ENCODE assay signal across 19 cellular contexts in the genomic region with DNA sequence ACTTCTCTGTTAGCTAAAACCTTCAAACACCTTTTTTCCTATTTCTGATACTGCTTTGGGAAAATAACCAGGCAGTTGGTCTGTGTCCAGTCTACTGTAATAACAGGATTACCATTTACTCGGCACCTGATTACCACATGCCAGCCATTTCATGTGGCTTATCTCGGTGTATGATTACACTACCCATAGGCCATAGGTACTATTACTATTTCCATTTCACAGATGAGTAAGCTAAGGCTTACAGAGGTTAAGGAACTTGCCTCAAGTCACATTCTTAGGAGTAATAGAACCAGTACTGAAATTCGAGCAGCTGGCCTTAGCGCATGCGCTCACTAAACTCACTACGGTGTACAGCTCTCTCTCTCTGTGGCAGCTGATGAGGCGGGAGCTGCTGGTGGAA.
DNase-seq lines count a peak whose midpoint lies in the region; TF ChIP-seq lines count a peak whose summit lies in the region.
"Had no signal": no experiment of that assay in that cellular context is flagged by ENCODE, and none has a peak within 500 bp of the region (broad histone marks: within the 10 kb centered on the region; RNA-seq: fewer than 3 reads in every experiment).

No MANE protein-coding gene starts in this region.

- no peak for TF ChIP-seq POLR2A in thyroid gland (IDR thresholded peaks at IDR 0.05)

- TF ChIP-seq CTCF in choroid plexus epithelial cell (conservative IDR thresholded peaks at IDR 0.05; ENCODE audit: low read depth, low read length) (no peak), thyroid gland (IDR thresholded peaks at IDR 0.05) (no peak)

- H3K4me1 ChIP-seq in mesodermal cell (ENCODE audit: control insufficient read depth, insufficient read depth, low read length, poor library complexity, severe bottlenecking) (peaks cover 30% of the 10 kb centered on the region), thyroid gland (peaks cover 0 to 9% of the 10 kb centered on the region in 2 donors)
- H3K4me1 ChIP-seq: prostate gland had no signal

- H3K27ac ChIP-seq in mesodermal cell (ENCODE audit: low read depth, low read length, severe bottlenecking) (peak overlapping the region; percentile 61), thyroid gland (peak overlapping the region in 1 of 3 donors; percentile 54)
- H3K27ac ChIP-seq: prostate gland had no signal

- H3K4me3 ChIP-seq in choroid plexus epithelial cell (ENCODE audit: low read depth, low read length) (no peak overlapping the region), mesodermal cell (ENCODE audit: extremely low read depth, insufficient read depth, low read length, poor library complexity, severe bottlenecking) (no peak overlapping the region), thyroid gland (replicated peaks in 1 of 3) (no peak overlapping the region)
- H3K4me3 ChIP-seq: prostate gland had no signal

- H3K9me3 ChIP-seq in mesodermal cell (ENCODE audit: control insufficient read depth, low read length) (no peaks in the 10 kb centered on the region), thyroid gland (no peaks in the 10 kb centered on the region)
- H3K9me3 ChIP-seq: prostate gland had no signal

- no peaks in the 10 kb centered on the region for H3K27me3 ChIP-seq in thyroid gland

- H3K36me3 ChIP-seq in mesodermal cell (ENCODE audit: control insufficient read depth, insufficient read depth, low read length) (no peaks in the 10 kb centered on the region), thyroid gland (no peaks in the 10 kb centered on the region)
- H3K36me3 ChIP-seq: prostate gland had no signal

- WGBS in mesodermal cell (ENCODE audit: insufficient coverage in 2 of 2), 2 experiments: 84% methylated on average over 4 to 7 of the region's 7 CpGs
- WGBS in thyroid gland, 2 donors: 65 to 70% methylated on average over 7 of the region's 7 CpGs

- intact Hi-C loops in thyroid gland (cut with DNase I): no loop called here

- DNase-seq in NCI-H510A treated with DMSO at 0.1 percent for 48 hours (lab: John Stamatoyannopoulos, UW): peak; percentile 64
- no peak for DNase-seq in NCI-H510A (lab: John Stamatoyannopoulos, UW)
- peak; percentile 46 for DNase-seq in choroid plexus epithelial cell (ENCODE audit: low read depth)
- DNase-seq in thyroid gland: peak; percentile 30 to 37
- no peak for DNase-seq in glomerular visceral epithelial cell (ENCODE audit: extremely low spot score)
- DNase-seq in stimulated activated CD4-positive, alpha-beta T cell treated with anti-CD3 and anti-CD28 coated beads, Interleukin-12 subunit alpha, Interleukin-12 subunit beta, amount 100 ng/mL, for 4 hours: no peak
- no peak for DNase-seq in UCSD-AML1 (lab: John Stamatoyannopoulos, UW; ENCODE audit: unreplicated experiment)
- DNase-seq: activated CD4-positive, alpha-beta T cell treated with anti-CD3 and anti-CD28 coated beads for 1 hour; activated CD8-positive, alpha-beta memory T cell treated with anti-CD3 and anti-CD28 coated beads for 24 hours; activated T-cell treated with anti-CD3 and anti-CD28 coated beads, Interleukin-2, amount 50 U/mL, for 48 hours; COR-L47; cortex of kidney; GDM1; HFFc6; midbrain; NCI-H526; stimulated activated CD8-positive, alpha-beta memory T cell treated with anti-CD3 and anti-CD28 coated beads, Interleukin-4, amount 100 ng/mL, for 48 hours had no signal

Comparison
In these comparisons a context has a peak if more than half of its experiments do, and no peak if none do; other contexts are left out.
1. DNase-seq: peak in NCI-H510A treated with DMSO at 0.1 percent for 48 hours (single experiment), choroid plexus epithelial cell (single experiment) and thyroid gland (2 of 2); none in NCI-H510A (single experiment), glomerular visceral epithelial cell (single experiment), stimulated activated CD4-positive, alpha-beta T cell treated with anti-CD3 and anti-CD28 coated beads, Interleukin-12 subunit alpha, Interleukin-12 subunit beta, amount 100 ng/mL, for 4 hours (single experiment) and UCSD-AML1 (single experiment).